Comparison of ENCODE assay signal across 13 cellular contexts in the genomic region with DNA sequence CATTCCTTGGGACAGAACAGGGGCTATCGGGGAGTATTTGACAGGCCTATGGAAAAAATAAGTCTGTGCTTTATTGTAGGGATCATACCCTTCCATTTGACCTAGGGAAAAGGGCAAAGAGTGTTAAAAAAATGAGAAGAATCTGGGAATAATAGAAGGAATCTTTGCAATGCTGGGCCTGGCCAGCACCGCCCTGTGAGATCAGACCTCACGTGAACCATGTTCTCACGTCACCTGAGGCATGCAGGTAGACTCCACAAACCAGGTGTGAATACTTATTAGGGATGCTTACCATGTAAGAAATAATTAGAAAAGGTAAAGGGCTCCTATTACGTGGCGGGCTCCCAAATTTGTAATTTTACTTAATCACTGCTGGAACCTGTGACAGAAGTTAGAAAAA.
"Had no signal": no experiment of that assay in that cellular context is flagged by ENCODE, and none has a peak within 500 bp of the region (broad histone marks: within the 10 kb centered on the region; RNA-seq: fewer than 3 reads in every experiment).

No MANE protein-coding gene starts in this region.

- H3K36me3 ChIP-seq: breast epithelium had no signal

- H3K27me3 Mint-ChIP-seq: activated CD4-positive, alpha-beta T cell treated with anti-CD3 and anti-CD28 coated beads, Interleukin-2, amount 10 ng/mL, durations not matched to agents 7 days and 5 days; activated naive CD8-positive, alpha-beta T cell treated with anti-CD3 and anti-CD28 coated beads, Interleukin-2, amount 50 U/mL, for 24 hours had no signal

- H3K27me3 ChIP-seq: breast epithelium had no signal

- H3K27ac Mint-ChIP-seq: activated CD4-positive, alpha-beta T cell treated with anti-CD3 and anti-CD28 coated beads, Interleukin-2, amount 10 ng/mL, durations not matched to agents 7 days and 5 days; activated naive CD4-positive, alpha-beta T cell treated with anti-CD3 and anti-CD28 coated beads for 36 hours; activated naive CD8-positive, alpha-beta T cell treated with anti-CD3 and anti-CD28 coated beads, Interleukin-2, amount 50 U/mL, for 24 hours; activated T-helper 17 cell treated with anti-CD3 and anti-CD28 coated beads, Interleukin-2, amount 50 U/mL, for 72 hours; stimulated activated naive CD8-positive, alpha-beta T cell treated with anti-CD3 and anti-CD28 coated beads, Interleukin-15, Interleukin-2, amounts not matched to agents 100 ng/mL and 50 ng/mL, for 24 hours had no signal

- H3K4me3 Mint-ChIP-seq: activated CD4-positive, alpha-beta T cell treated with anti-CD3 and anti-CD28 coated beads, Interleukin-2, amount 10 ng/mL, durations not matched to agents 7 days and 5 days; activated naive CD4-positive, alpha-beta T cell treated with anti-CD3 and anti-CD28 coated beads for 36 hours; activated naive CD8-positive, alpha-beta T cell treated with anti-CD3 and anti-CD28 coated beads, Interleukin-2, amount 50 U/mL, for 24 hours; activated T-helper 17 cell treated with anti-CD3 and anti-CD28 coated beads, Interleukin-2, amount 50 U/mL, for 72 hours; stimulated activated naive CD8-positive, alpha-beta T cell treated with anti-CD3 and anti-CD28 coated beads, Interleukin-15, Interleukin-2, amounts not matched to agents 100 ng/mL and 50 ng/mL, for 24 hours had no signal

- H3K4me1 Mint-ChIP-seq: activated CD4-positive, alpha-beta T cell treated with anti-CD3 and anti-CD28 coated beads, Interleukin-2, amount 10 ng/mL, durations not matched to agents 7 days and 5 days; activated naive CD8-positive, alpha-beta T cell treated with anti-CD3 and anti-CD28 coated beads, Interleukin-2, amount 50 U/mL, for 24 hours; activated T-helper 17 cell treated with anti-CD3 and anti-CD28 coated beads, Interleukin-2, amount 50 U/mL, for 72 hours had no signal

- H3K9me3 ChIP-seq: breast epithelium, psoas muscle had no signal

- DNase-seq: activated CD4-positive, alpha-beta T cell treated with anti-CD3 and anti-CD28 coated beads, Interleukin-2, amount 10 ng/mL, durations not matched to agents 7 days and 5 days; activated CD8-positive, alpha-beta memory T cell treated with anti-CD3 and anti-CD28 coated beads for 24 hours; activated naive CD4-positive, alpha-beta T cell treated with anti-CD3 and anti-CD28 coated beads for 36 hours; activated naive CD8-positive, alpha-beta T cell treated with anti-CD3 and anti-CD28 coated beads, Interleukin-2, amount 50 U/mL, for 24 hours; aorta; erythroblast; left ventricle myocardium superior; mesenchymal stem cell; psoas muscle had no signal

- ATAC-seq: activated naive CD8-positive, alpha-beta T cell treated with anti-CD3 and anti-CD28 coated beads, Interleukin-2, amount 50 U/mL, for 24 hours; activated T-helper 17 cell treated with anti-CD3 and anti-CD28 coated beads, Interleukin-2, amount 50 U/mL, for 72 hours; psoas muscle; sciatic nerve had no signal

- H3K4me3 ChIP-seq: breast epithelium, psoas muscle had no signal

- H3K27ac ChIP-seq: breast epithelium, psoas muscle had no signal

- H3K4me1 ChIP-seq: breast epithelium, psoas muscle had no signal

- H3K9me3 Mint-ChIP-seq: activated CD4-positive, alpha-beta T cell treated with anti-CD3 and anti-CD28 coated beads, Interleukin-2, amount 10 ng/mL, durations not matched to agents 7 days and 5 days; activated naive CD4-positive, alpha-beta T cell treated with anti-CD3 and anti-CD28 coated beads for 36 hours; activated naive CD8-positive, alpha-beta T cell treated with anti-CD3 and anti-CD28 coated beads, Interleukin-2, amount 50 U/mL, for 24 hours; activated T-helper 17 cell treated with anti-CD3 and anti-CD28 coated beads, Interleukin-2, amount 50 U/mL, for 72 hours had no signal
